Comparison of ENCODE assay signal across 16 cellular contexts in genomic region chr16:58614212-58614611, GRCh38. TPM values are rescaled to one million over a fixed set of nuclear protein-coding genes. Genes with fewer than 3 reads are reported as not detected.
A peak's percentile ranks its signal among the peaks of the same experiment; 100 is the strongest.
DNase-seq lines count a peak whose midpoint lies in the region; ATAC-seq, FAIRE-seq and TF ChIP-seq lines count a peak whose summit lies in the region.
"Had no signal": no experiment of that assay in that cellular context is flagged by ENCODE, and none has a peak within 500 bp of the region (broad histone marks: within the 10 kb centered on the region; RNA-seq: fewer than 3 reads in every experiment).

No MANE protein-coding gene starts in this region.

- DNase-seq in AG10803 (ENCODE audit: low read depth) (peak; percentile 81), HCT116 (ENCODE audit: low read depth, low spot score) (no peak), amniotic stem cell (lab: John Stamatoyannopoulos, UW) (peak; percentile 23), keratinocyte (ENCODE audit: low read depth, low spot score) (no peak), D341Med (ENCODE audit: low spot score) (no peak), HAP-1 (ENCODE audit: low spot score in 2 of 2) (no peak)
- no peak for DNase-seq in activated T-helper 2 cell treated with anti-CD3 and anti-CD28 coated beads, Interferon-gamma antibody, Interleukin-2, Interleukin-4, amounts not matched to agents 10 μg/mL and 5 μg/mL and 100 μg/mL, durations not matched to agents 14 hours and 24 hours and 36 hours (ENCODE audit: low spot score)
- DNase-seq: activated CD4-positive, alpha-beta T cell treated with anti-CD3 and anti-CD28 coated beads, Interleukin-2, amount 50 U/mL, for 48 hours; aorta; cortex of kidney; naive thymus-derived CD4-positive, alpha-beta T cell; NCI-H2029; NCI-H69; psoas muscle had no signal

- H3K4me3 Mint-ChIP-seq in activated T-helper 2 cell treated with anti-CD3 and anti-CD28 coated beads, Interferon-gamma antibody, Interleukin-2, Interleukin-4, amounts not matched to agents 10 μg/mL and 5 μg/mL and 100 μg/mL, durations not matched to agents 14 hours and 24 hours and 36 hours (ENCODE audit: low read depth) = no peak overlapping the region
- H3K4me3 Mint-ChIP-seq: activated T-helper 1 cell treated with anti-CD3 and anti-CD28 coated beads, Interleukin-12 subunit alpha, Interleukin-12 subunit beta, Interleukin-2, Interleukin-4 antibody, amounts not matched to agents 30 ng/mL and 10 ng/mL and 1 ng/mL, durations not matched to agents 14 hours and 24 hours and 36 hours; naive thymus-derived CD4-positive, alpha-beta T cell had no signal

- no peak for TF ChIP-seq POLR2A in HCT116 (IDR thresholded peaks at IDR 0.05; ENCODE audit: borderline replicate concordance, extremely low read depth, insufficient read depth, insufficient read length)

- no peaks in the 10 kb centered on the region for H3K9me1 ChIP-seq in keratinocyte (ENCODE audit: control insufficient read depth, extremely low read depth, insufficient read depth, low read length)

- FAIRE-seq in keratinocyte (lab: Jason Lieb, UNC) = peak; percentile 87

- TF ChIP-seq CTCF in AG10803 (conservative IDR thresholded peaks at IDR 0.05; ENCODE audit: low read length) (no peak), HCT116 (IDR thresholded peaks at IDR 0.05 in 2 of 3, conservative IDR thresholded peaks at IDR 0.05 in 1 of 3; ENCODE audit: borderline replicate concordance in 1 of 3, insufficient read depth in 1 of 3, low read depth in 2 of 3, low read length in 2 of 3) (no peak), keratinocyte (optimal IDR thresholded peaks at IDR 0.05 in 1 of 3, IDR thresholded peaks at IDR 0.05 in 1 of 3, conservative IDR thresholded peaks at IDR 0.05 in 1 of 3; ENCODE audit: extremely low read depth in 1 of 3, insufficient read depth in 2 of 3, low read length in 3 of 3) (no peak)

- H3K27ac Mint-ChIP-seq in activated T-helper 2 cell treated with anti-CD3 and anti-CD28 coated beads, Interferon-gamma antibody, Interleukin-2, Interleukin-4, amounts not matched to agents 10 μg/mL and 5 μg/mL and 100 μg/mL, durations not matched to agents 14 hours and 24 hours and 36 hours = no peak overlapping the region
- H3K27ac Mint-ChIP-seq: activated T-helper 1 cell treated with anti-CD3 and anti-CD28 coated beads, Interleukin-12 subunit alpha, Interleukin-12 subunit beta, Interleukin-2, Interleukin-4 antibody, amounts not matched to agents 30 ng/mL and 10 ng/mL and 1 ng/mL, durations not matched to agents 14 hours and 24 hours and 36 hours had no signal

- no peak overlapping the region for H3K27ac ChIP-seq in HCT116 (ENCODE audit: low read depth, low read length)
- H3K27ac ChIP-seq in keratinocyte (ENCODE audit: control insufficient read depth, insufficient read depth, low read length) = no peak overlapping the region
- H3K27ac ChIP-seq: C4-2B, psoas muscle had no signal

- peaks cover 3 to 10% of the 10 kb centered on the region in 2 experiments; a peak in 2 of 4 replicates for H3K4me1 ChIP-seq in HCT116 (ENCODE audit: control insufficient read depth in 1 of 2, insufficient read depth in 2 of 2, low read length in 2 of 2)
- H3K4me1 ChIP-seq in keratinocyte (ENCODE audit: control insufficient read depth, extremely low read depth, insufficient read depth, low read length) = peaks cover 9% of the 10 kb centered on the region
- H3K4me1 ChIP-seq in HAP-1 = no peaks in the 10 kb centered on the region
- H3K4me1 ChIP-seq: psoas muscle had no signal

- H3K9me3 ChIP-seq in HCT116 (ENCODE audit: control insufficient read depth in 1 of 2, insufficient read depth in 1 of 2, low read depth in 1 of 2, low read length in 2 of 2) (no peaks in the 10 kb centered on the region), keratinocyte (ENCODE audit: control insufficient read depth, low read depth, low read length) (no peaks in the 10 kb centered on the region), HAP-1 (no peaks in the 10 kb centered on the region)
- H3K9me3 ChIP-seq: psoas muscle had no signal

- intact Hi-C loops in HCT116 (cut with micrococcal nuclease) = no loop called here
- intact Hi-C loops in activated T-helper 2 cell treated with anti-CD3 and anti-CD28 coated beads, Interferon-gamma antibody, Interleukin-2, Interleukin-4, amounts not matched to agents 10 μg/mL and 5 μg/mL and 100 μg/mL, durations not matched to agents 14 hours and 24 hours and 36 hours (cut with micrococcal nuclease) = no loop called here

- H3K36me3 ChIP-seq in HCT116 (ENCODE audit: control insufficient read depth in 1 of 2, insufficient read depth in 2 of 2, low read length in 2 of 2) (peaks cover 11 to 19% of the 10 kb centered on the region in 2 experiments; a peak in 3 of 4 replicates), keratinocyte (ENCODE audit: control insufficient read depth in 2 of 2, extremely low read depth in 1 of 2, insufficient read depth in 2 of 2, low read length in 2 of 2) (peaks cover 10 to 13% of the 10 kb centered on the region in 2 experiments), HAP-1 (replicated peaks) (peaks cover 32% of the 10 kb centered on the region)

- H3K27me3 Mint-ChIP-seq in activated T-helper 2 cell treated with anti-CD3 and anti-CD28 coated beads, Interferon-gamma antibody, Interleukin-2, Interleukin-4, amounts not matched to agents 10 μg/mL and 5 μg/mL and 100 μg/mL, durations not matched to agents 14 hours and 24 hours and 36 hours (ENCODE audit: low read depth) = no peaks in the 10 kb centered on the region
- H3K27me3 Mint-ChIP-seq: naive thymus-derived CD4-positive, alpha-beta T cell had no signal

- no peaks in the 10 kb centered on the region for H3K9me3 Mint-ChIP-seq in activated T-helper 2 cell treated with anti-CD3 and anti-CD28 coated beads, Interferon-gamma antibody, Interleukin-2, Interleukin-4, amounts not matched to agents 10 μg/mL and 5 μg/mL and 100 μg/mL, durations not matched to agents 14 hours and 24 hours and 36 hours
- H3K9me3 Mint-ChIP-seq: activated T-helper 1 cell treated with anti-CD3 and anti-CD28 coated beads, Interleukin-12 subunit alpha, Interleukin-12 subunit beta, Interleukin-2, Interleukin-4 antibody, amounts not matched to agents 30 ng/mL and 10 ng/mL and 1 ng/mL, durations not matched to agents 14 hours and 24 hours and 36 hours; naive thymus-derived CD4-positive, alpha-beta T cell had no signal

- H3K79me2 ChIP-seq in HCT116 (ENCODE audit: insufficient read depth, low read length) = peaks cover 99% of the 10 kb centered on the region
- peaks cover 96% of the 10 kb centered on the region for H3K79me2 ChIP-seq in keratinocyte (ENCODE audit: control insufficient read depth, insufficient read depth, low read length)

- no peak overlapping the region for H3K9ac ChIP-seq in HCT116 (ENCODE audit: low read length)
- H3K9ac ChIP-seq in keratinocyte (ENCODE audit: control insufficient read depth, extremely low read depth, insufficient read depth, low read length) = no peak overlapping the region

- CTCF ChIA-PET in HCT116 (lab: Charles Lee) = no interaction called here

- 0 out of 2 replicates have a peak, but pooled peaks have one; percentile 17 for ATAC-seq in HCT116
- ATAC-seq: naive thymus-derived CD4-positive, alpha-beta T cell had no signal

- no peak for TF ChIP-seq RAD21 in HCT116 (IDR thresholded peaks at IDR 0.05; ENCODE audit: low read depth)

- H3K36me3 Mint-ChIP-seq in activated T-helper 2 cell treated with anti-CD3 and anti-CD28 coated beads, Interferon-gamma antibody, Interleukin-2, Interleukin-4, amounts not matched to agents 10 μg/mL and 5 μg/mL and 100 μg/mL, durations not matched to agents 14 hours and 24 hours and 36 hours (ENCODE audit: low read depth) = peaks cover 47% of the 10 kb centered on the region

- H3K4me1 Mint-ChIP-seq in activated T-helper 2 cell treated with anti-CD3 and anti-CD28 coated beads, Interferon-gamma antibody, Interleukin-2, Interleukin-4, amounts not matched to agents 10 μg/mL and 5 μg/mL and 100 μg/mL, durations not matched to agents 14 hours and 24 hours and 36 hours (ENCODE audit: low read depth) = peaks cover 12% of the 10 kb centered on the region

- no peaks in the 10 kb centered on the region for H3K9me2 ChIP-seq in HCT116 (ENCODE audit: insufficient read depth)

- H4K20me1 ChIP-seq in HCT116 (ENCODE audit: insufficient read depth) (peaks cover 19% of the 10 kb centered on the region), keratinocyte (ENCODE audit: control insufficient read depth, extremely low read depth, insufficient read depth, low read length) (peaks cover 10% of the 10 kb centered on the region)

- H3K4me3 ChIP-seq in AG10803 (ENCODE audit: low read length) = no peak overlapping the region
- no peak overlapping the region for H3K4me3 ChIP-seq in HCT116 (replicated peaks in 1 of 2; ENCODE audit: low read depth in 1 of 2, low read length in 2 of 2)
- H3K4me3 ChIP-seq in keratinocyte (ENCODE audit: control insufficient read depth in 2 of 3, extremely low read depth in 1 of 3, insufficient read depth in 2 of 3, low read depth in 1 of 3, low read length in 3 of 3) = no peak overlapping the region
- no peak overlapping the region for H3K4me3 ChIP-seq in HAP-1
- H3K4me3 ChIP-seq: psoas muscle had no signal

- dilution Hi-C loops in keratinocyte (cut with MboI; ENCODE audit: extremely low pct_ligation_motif_present, low sequenced_read_pairs) = no loop called here

- no TSS peak for BruUV-seq in HCT116 (replicated peaks; lab: Mats Ljungman, UMichigan)

- in situ Hi-C loops in HAP-1 (cut with MboI; ENCODE audit: low sequenced_read_pairs) = no loop called here

- POLR2A ChIA-PET in HCT116 (lab: Charles Lee) = no interaction called here

- H2AFZ ChIP-seq in HCT116 (ENCODE audit: low read depth, low read length, poor library complexity, severe bottlenecking) (no peak overlapping the region), keratinocyte (ENCODE audit: control insufficient read depth, low read length) (no peak overlapping the region)

- RAD21 ChIA-PET in HCT116 (lab: Charles Lee; ENCODE audit: low non-redundant PET in 1 of 2, low total read pairs in 2 of 2, uncharacterized antibody in 2 of 2, unreplicated experiment in 2 of 2) = no interaction called here

- no peaks in the 10 kb centered on the region for H3K27me3 ChIP-seq in HCT116 (ENCODE audit: insufficient read depth, low read length)
- H3K27me3 ChIP-seq in keratinocyte (ENCODE audit: control insufficient read depth, extremely low read depth, insufficient read depth, low read length) = no peaks in the 10 kb centered on the region
- H3K27me3 ChIP-seq in HAP-1 (ENCODE audit: low read depth) = no peaks in the 10 kb centered on the region

- H3K4me2 ChIP-seq in HCT116 (ENCODE audit: low read length) (no peak overlapping the region), keratinocyte (ENCODE audit: control insufficient read depth, extremely low read depth, insufficient read depth, low read depth, low read length) (no peak overlapping the region)

RNA-seq across cellular contexts. Expression of gene CNOT1, which starts 15.4 kb away (rescaled TPM):
- total RNA-seq in HCT116 (2021; ENCODE audit: unreplicated experiment) = 230 TPM
- 259 and 294 TPM in 2 replicates for polyA plus RNA-seq in HCT116 (2012)
- 135 to 196 TPM (median 163 TPM) in 3 replicates for polyA plus RNA-seq in keratinocyte
- 62.4 TPM for polyA plus RNA-seq in keratinocyte (2011; ENCODE audit: low read depth)
- 93.7 and 135 TPM in 2 replicates for polyA plus RNA-seq in keratinocyte (2011; cell fraction: cytosol; rRNA removed)
- polyA plus RNA-seq in keratinocyte (2011; cell fraction: nucleus; rRNA removed) = 204 and 228 TPM in 2 replicates
- polyA plus RNA-seq in keratinocyte (2012; ENCODE audit: low replicate concordance) = 80.2 and 95.9 TPM in 2 replicates
- 300 to 783 TPM (median 545 TPM) in 3 replicates for polyA minus RNA-seq in keratinocyte
- polyA minus RNA-seq in keratinocyte (2011; cell fraction: cytosol; rRNA and poly(A)+ RNA removed) = 201 TPM
- 362 and 561 TPM in 2 replicates for polyA minus RNA-seq in keratinocyte (2011; cell fraction: nucleus; rRNA and poly(A)+ RNA removed)
- total RNA-seq in activated T-helper 2 cell treated with anti-CD3 and anti-CD28 coated beads, Interferon-gamma antibody, Interleukin-2, Interleukin-4, amounts not matched to agents 10 μg/mL and 5 μg/mL and 100 μg/mL, durations not matched to agents 14 hours and 24 hours and 36 hours = 264 and 266 TPM in 2 replicates

Comparison
In these comparisons a context has a peak if more than half of its experiments do, and no peak if none do; other contexts are left out.
1. DNase-seq: peak in AG10803 (single experiment) and amniotic stem cell (single experiment); none in HCT116 (single experiment), keratinocyte (single experiment), D341Med (single experiment), activated T-helper 2 cell treated with anti-CD3 and anti-CD28 coated beads, Interferon-gamma antibody, Interleukin-2, Interleukin-4, amounts not matched to agents 10 μg/mL and 5 μg/mL and 100 μg/mL, durations not matched to agents 14 hours and 24 hours and 36 hours (single experiment) and HAP-1 (0 of 2).